Comparison of ENCODE assay signal across 12 cellular contexts in the genomic region with DNA sequence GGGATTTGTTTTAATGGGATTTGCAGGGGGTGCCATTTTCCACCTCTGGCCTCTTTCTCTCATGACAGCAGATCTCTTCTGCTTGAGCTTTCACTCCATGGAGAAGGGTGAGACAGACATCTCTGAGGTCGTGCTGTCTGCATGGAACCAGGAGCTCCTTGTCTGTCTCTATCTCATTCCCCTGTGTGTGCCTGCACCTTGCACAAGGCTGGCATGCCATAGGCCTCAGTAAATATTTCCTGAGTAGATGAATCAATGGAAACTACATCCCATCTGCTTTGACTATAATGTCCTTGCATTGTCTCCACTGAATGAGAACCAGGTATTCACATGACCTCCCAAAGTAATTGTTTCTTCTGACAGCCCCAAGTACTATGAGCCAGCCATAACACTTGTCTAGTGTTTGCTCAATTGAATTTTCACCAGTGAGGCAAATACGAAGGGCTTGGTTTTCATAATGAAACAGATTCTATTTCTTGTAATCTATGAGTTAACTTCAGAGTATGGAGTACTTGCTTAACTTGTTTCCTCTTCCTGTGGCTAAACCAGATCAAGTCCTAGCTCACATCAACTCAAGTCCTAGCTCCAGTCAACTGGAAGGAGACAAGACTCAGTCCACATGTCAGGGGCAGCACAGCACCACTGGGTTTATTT. TPM values are rescaled to one million over a fixed set of nuclear protein-coding genes. Genes with fewer than 3 reads are reported as not detected.
A peak's percentile ranks its signal among the peaks of the same experiment; 100 is the strongest.
DNase-seq lines count a peak whose midpoint lies in the region; ATAC-seq and TF ChIP-seq lines count a peak whose summit lies in the region.
"Had no signal": no experiment of that assay in that cellular context is flagged by ENCODE, and none has a peak within 500 bp of the region (broad histone marks: within the 10 kb centered on the region; RNA-seq: fewer than 3 reads in every experiment).

No MANE protein-coding gene starts in this region.

- no peak overlapping the region for H2BK5ac ChIP-seq in mesenchymal stem cell (ENCODE audit: low read depth, low read length, poor library complexity, severe bottlenecking)

- no peak overlapping the region for H3K9ac ChIP-seq in mesenchymal stem cell (ENCODE audit: low read length)

- peak; percentile 90 for ATAC-seq in activated T-helper 17 cell treated with anti-CD3 and anti-CD28 coated beads, Interleukin-2, amount 50 U/mL, for 72 hours (replicated peaks)
- no peak for ATAC-seq in HG03469 (IDR thresholded peaks at IDR 0.05; ENCODE audit: unreplicated experiment)
- ATAC-seq: pancreas had no signal

- H2BK15ac ChIP-seq in mesenchymal stem cell (ENCODE audit: low read depth, poor library complexity, severe bottlenecking) = no peak overlapping the region

- H2AK5ac ChIP-seq in mesenchymal stem cell (ENCODE audit: low read length, severe bottlenecking) = no peak overlapping the region

- H4K8ac ChIP-seq in mesenchymal stem cell (ENCODE audit: low read length) = no peak overlapping the region

- no peak overlapping the region for H2AFZ ChIP-seq in mesenchymal stem cell (ENCODE audit: low read depth, low read length)

- H3K4me3 ChIP-seq in NB4 (ENCODE audit: low read depth, low read length) (no peak overlapping the region), mesenchymal stem cell (ENCODE audit: insufficient read depth in 1 of 2, low read depth in 1 of 2, low read length in 2 of 2) (no peak overlapping the region)
- H3K4me3 ChIP-seq: pancreas, SK-N-MC had no signal

- no peak overlapping the region for H3K18ac ChIP-seq in mesenchymal stem cell (ENCODE audit: low read depth in 1 of 2, low read length in 2 of 2)

- H3K4me2 ChIP-seq in mesenchymal stem cell (ENCODE audit: low read length, poor library complexity, severe bottlenecking) = no peak overlapping the region

- no peak overlapping the region for H3K14ac ChIP-seq in mesenchymal stem cell (ENCODE audit: low read length in 2 of 2)

- no peaks in the 10 kb centered on the region for H3K36me3 Mint-ChIP-seq in activated T-helper 17 cell treated with anti-CD3 and anti-CD28 coated beads, Interleukin-2, amount 50 U/mL, for 72 hours (ENCODE audit: low read depth)

- H3K23ac ChIP-seq in mesenchymal stem cell (ENCODE audit: low read length in 2 of 2) = no peak overlapping the region

- no peak overlapping the region for H3K4me3 Mint-ChIP-seq in activated T-helper 17 cell treated with anti-CD3 and anti-CD28 coated beads, Interleukin-2, amount 50 U/mL, for 72 hours

- no peaks in the 10 kb centered on the region for H3K9me3 Mint-ChIP-seq in activated T-helper 17 cell treated with anti-CD3 and anti-CD28 coated beads, Interleukin-2, amount 50 U/mL, for 72 hours

- H3K27me3 ChIP-seq in mesenchymal stem cell (ENCODE audit: control insufficient read depth in 1 of 2, insufficient read depth in 1 of 2, low read length in 2 of 2) = peaks cover 0 to 11% of the 10 kb centered on the region in 2 experiments
- H3K27me3 ChIP-seq: pancreas had no signal

- peak; percentile 72 for DNase-seq in SIG-M5 treated with dmso at 0.1 percent for 504 hours (lab: John Stamatoyannopoulos, UW; ENCODE audit: unreplicated experiment)
- no peak for DNase-seq in SIG-M5 (lab: John Stamatoyannopoulos, UW)
- DNase-seq in NB4 (ENCODE audit: low read depth) = peak; percentile 38
- DNase-seq in mesenchymal stem cell = peak; percentile 6
- DNase-seq in DMS114 treated with DMSO at 0.1 percent for 48 hours (lab: John Stamatoyannopoulos, UW; ENCODE audit: unreplicated experiment) = no peak
- no peak for DNase-seq in HT-29 (ENCODE audit: low spot score)
- DNase-seq: pancreas had no signal

- TF ChIP-seq CTCF in NB4 (IDR thresholded peaks at IDR 0.05; ENCODE audit: low read depth, low read length) = no peak

- H3K27ac Mint-ChIP-seq in activated T-helper 17 cell treated with anti-CD3 and anti-CD28 coated beads, Interleukin-2, amount 50 U/mL, for 72 hours = no peak overlapping the region

- H4K91ac ChIP-seq in mesenchymal stem cell (ENCODE audit: low read length) = no peak overlapping the region

- peaks cover 5% of the 10 kb centered on the region for H3K4me1 Mint-ChIP-seq in activated T-helper 17 cell treated with anti-CD3 and anti-CD28 coated beads, Interleukin-2, amount 50 U/mL, for 72 hours

- H3K4ac ChIP-seq in mesenchymal stem cell (ENCODE audit: low read depth in 1 of 2, low read length in 2 of 2) = no peak overlapping the region

- H2BK12ac ChIP-seq in mesenchymal stem cell (ENCODE audit: low read length in 2 of 2) = no peak overlapping the region

- H3K9me3 ChIP-seq in mesenchymal stem cell (ENCODE audit: control insufficient read depth, low read length) = no peaks in the 10 kb centered on the region
- H3K9me3 ChIP-seq: pancreas had no signal

- H3K36me3 ChIP-seq in mesenchymal stem cell (ENCODE audit: control insufficient read depth in 1 of 2, insufficient read depth in 2 of 2, low read depth in 1 of 2, low read length in 2 of 2) = no peaks in the 10 kb centered on the region
- H3K36me3 ChIP-seq: pancreas had no signal

- H2BK120ac ChIP-seq in mesenchymal stem cell (ENCODE audit: low read depth, low read length) = no peak overlapping the region

- H3K27me3 Mint-ChIP-seq in activated T-helper 17 cell treated with anti-CD3 and anti-CD28 coated beads, Interleukin-2, amount 50 U/mL, for 72 hours = peaks cover 17% of the 10 kb centered on the region

- no peaks in the 10 kb centered on the region for H3K79me1 ChIP-seq in mesenchymal stem cell (replicated peaks; ENCODE audit: low read length, poor library complexity, severe bottlenecking)

- no peak for TF ChIP-seq POLR2A in NB4 (IDR thresholded peaks at IDR 0.05; ENCODE audit: extremely low read depth, insufficient read length)

- WGBS in mesenchymal stem cell = 36% methylated on average over 1 of the region's 2 CpGs

- no peaks in the 10 kb centered on the region for H3K4me1 ChIP-seq in mesenchymal stem cell (ENCODE audit: control insufficient read depth, insufficient read depth, low read depth, low read length)
- H3K4me1 ChIP-seq: pancreas had no signal

- no peak overlapping the region for H3K27ac ChIP-seq in mesenchymal stem cell (ENCODE audit: low read length, poor library complexity, severe bottlenecking)
- H3K27ac ChIP-seq: pancreas, SK-N-MC had no signal

RNA-seq across cellular contexts. Expression of a gene that starts 32.3 kb away (rescaled TPM):
- under 1 TPM; 0.11 to 0.30 TPM for total RNA-seq in activated T-helper 17 cell treated with anti-CD3 and anti-CD28 coated beads, Interleukin-2, amount 50 U/mL, for 72 hours
- polyA plus RNA-seq in mesenchymal stem cell (2013, experiment 1 of 2) = 0.01 TPM
- polyA plus RNA-seq in mesenchymal stem cell (2013, experiment 2 of 2) = not detected
- total RNA-seq in HT-29 (2014; rRNA removed; shearing (Covaris generic)) = not detected in 2 replicates
- total RNA-seq: dermis microvascular lymphatic vessel endothelial cell had no signal
- polyA plus RNA-seq: AG04450 had no signal

Comparison
In these comparisons a context has a peak if more than half of its experiments do, and no peak if none do; other contexts are left out.
1. DNase-seq: peak in SIG-M5 treated with dmso at 0.1 percent for 504 hours (single experiment), NB4 (single experiment) and mesenchymal stem cell (single experiment); none in SIG-M5 (single experiment), DMS114 treated with DMSO at 0.1 percent for 48 hours (single experiment) and HT-29 (single experiment).